ENCODE assay signal across 14 cellular contexts in the genomic region with DNA sequence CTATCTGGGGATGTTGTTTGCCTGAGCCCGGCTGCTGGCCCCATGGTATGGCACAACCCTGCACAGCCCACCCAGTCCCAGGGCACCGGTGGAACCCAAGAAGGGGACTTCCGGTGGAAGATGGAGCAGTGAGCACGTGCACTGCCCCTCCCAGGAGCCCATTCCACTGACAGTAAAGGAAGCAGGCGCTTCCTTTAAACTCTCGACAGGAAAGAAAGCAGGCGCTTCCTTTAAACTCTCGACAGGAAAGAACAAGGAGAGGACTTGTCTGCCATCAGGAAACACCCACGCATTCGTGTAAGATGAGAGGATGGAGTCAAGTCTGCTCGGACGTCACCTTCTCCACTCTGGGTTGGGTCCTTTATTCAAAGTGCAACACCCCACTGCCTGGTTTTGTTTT. TPM values are rescaled to one million over a fixed set of nuclear protein-coding genes. Genes with fewer than 3 reads are reported as not detected.
DNase-seq lines count a peak whose midpoint lies in the region; ATAC-seq and TF ChIP-seq lines count a peak whose summit lies in the region.
"Had no signal": no experiment of that assay in that cellular context is flagged by ENCODE, and none has a peak within 500 bp of the region (broad histone marks: within the 10 kb centered on the region; RNA-seq: fewer than 3 reads in every experiment).

No MANE protein-coding gene starts in this region.

- H3K27me3 Mint-ChIP-seq in neural crest cell (ENCODE audit: low read depth) = no peaks in the 10 kb centered on the region

- H3K79me2 ChIP-seq in Loucy (ENCODE audit: insufficient read depth, low read length) = no peaks in the 10 kb centered on the region

- H3K9ac ChIP-seq in Loucy (ENCODE audit: low read depth, low read length, poor library complexity, severe bottlenecking) = peak overlapping the region; percentile 50

- H3K27ac Mint-ChIP-seq in neural crest cell (ENCODE audit: unreplicated experiment) = peak overlapping the region; percentile 50
- H3K27ac Mint-ChIP-seq: H9, type B pancreatic cell had no signal

- H3K4me3 Mint-ChIP-seq in neural crest cell = no peak overlapping the region
- H3K4me3 Mint-ChIP-seq: H9, type B pancreatic cell had no signal

- H3K4me1 Mint-ChIP-seq in neural crest cell = peaks cover 6% of the 10 kb centered on the region

- peak; percentile 26 for DNase-seq in activated CD8-positive, alpha-beta memory T cell treated with anti-CD3 and anti-CD28 coated beads, Interleukin-2, amount 50 U/mL, for 4 hours
- DNase-seq in activated CD8-positive, alpha-beta memory T cell treated with anti-CD3 and anti-CD28 coated beads for 24 hours = no peak
- DNase-seq in cardiac fibroblast (ENCODE audit: low read depth in 2 of 2) (peak; percentile 45 to 58), neural crest cell (ENCODE audit: low read depth, low spot score) (no peak), NCI-H524 treated with DMSO at 0.1 percent for 48 hours (lab: John Stamatoyannopoulos, UW) (no peak)
- DNase-seq: erythroblast, H9 had no signal

- H2AFZ ChIP-seq in Loucy (ENCODE audit: low read length) = no peak overlapping the region

- H3K4me3 ChIP-seq in Loucy (ENCODE audit: low read length, poor library complexity, severe bottlenecking) (no peak overlapping the region), cardiac fibroblast (replicated peaks in 1 of 2; ENCODE audit: low read depth in 2 of 2, low read length in 2 of 2) (no peak overlapping the region)
- H3K4me3 ChIP-seq: A549 had no signal

- no peaks in the 10 kb centered on the region for H4K20me1 ChIP-seq in Loucy (ENCODE audit: insufficient read depth, low read length, poor library complexity, severe bottlenecking)

- H3K9me2 ChIP-seq in Loucy (replicated peaks; ENCODE audit: low read depth, low read length) = no peaks in the 10 kb centered on the region

- no peak for TF ChIP-seq CTCF in Loucy (conservative IDR thresholded peaks at IDR 0.05; ENCODE audit: low read length)
- TF ChIP-seq CTCF in cardiac fibroblast (IDR thresholded peaks at IDR 0.05; ENCODE audit: low read depth, low read length) = no peak
- no peak for TF ChIP-seq CTCF in neural crest cell (conservative IDR thresholded peaks at IDR 0.05)

- no peaks in the 10 kb centered on the region for H3K9me3 ChIP-seq in Loucy (ENCODE audit: insufficient read depth, low read depth, low read length)
- H3K9me3 ChIP-seq: A549 had no signal

- H3K36me3 ChIP-seq in Loucy (ENCODE audit: insufficient read depth, low read length) = peaks cover 5% of the 10 kb centered on the region; the same call in 1 of the 2 replicates

- no peaks in the 10 kb centered on the region for H3F3A ChIP-seq in Loucy (ENCODE audit: low read depth)

- H3K4me2 ChIP-seq in Loucy (ENCODE audit: low read depth, low read length, poor library complexity, severe bottlenecking) = peak overlapping the region; percentile 46
- H3K4me2 ChIP-seq: A549 had no signal

- H3K4me1 ChIP-seq in Loucy (ENCODE audit: insufficient read depth, low read length, poor library complexity, severe bottlenecking) = peaks cover 22% of the 10 kb centered on the region
- H3K4me1 ChIP-seq: A549 had no signal

- peaks cover 7% of the 10 kb centered on the region for H3K36me3 Mint-ChIP-seq in neural crest cell (ENCODE audit: low read depth)

- ATAC-seq in GM21576 (IDR thresholded peaks at IDR 0.05; ENCODE audit: unreplicated experiment) (no peak), GM21423 (IDR thresholded peaks at IDR 0.05; ENCODE audit: unreplicated experiment) (no peak)
- ATAC-seq: A549 had no signal

- H3K9me3 Mint-ChIP-seq in neural crest cell = no peaks in the 10 kb centered on the region
- H3K9me3 Mint-ChIP-seq: H9, type B pancreatic cell had no signal

- no peaks in the 10 kb centered on the region for H3K27me3 ChIP-seq in Loucy (ENCODE audit: insufficient read depth, low read length, poor library complexity, severe bottlenecking)

RNA-seq across cellular contexts. Expression of gene IL21R, which starts 53.7 kb away (rescaled TPM):
- total RNA-seq in neural crest cell = 0.55 and 0.79 TPM in 2 replicates
- total RNA-seq: Daoy, HT-29 had no signal

Comparison
In these comparisons a context has a peak if more than half of its experiments do, and no peak if none do; other contexts are left out.
1. DNase-seq: peak in activated CD8-positive, alpha-beta memory T cell treated with anti-CD3 and anti-CD28 coated beads, Interleukin-2, amount 50 U/mL, for 4 hours (single experiment) and cardiac fibroblast (2 of 2); none in activated CD8-positive, alpha-beta memory T cell treated with anti-CD3 and anti-CD28 coated beads for 24 hours (single experiment), neural crest cell (single experiment) and NCI-H524 treated with DMSO at 0.1 percent for 48 hours (single experiment).